8 cellular contexts compared by ENCODE assay signal in the genomic region with DNA sequence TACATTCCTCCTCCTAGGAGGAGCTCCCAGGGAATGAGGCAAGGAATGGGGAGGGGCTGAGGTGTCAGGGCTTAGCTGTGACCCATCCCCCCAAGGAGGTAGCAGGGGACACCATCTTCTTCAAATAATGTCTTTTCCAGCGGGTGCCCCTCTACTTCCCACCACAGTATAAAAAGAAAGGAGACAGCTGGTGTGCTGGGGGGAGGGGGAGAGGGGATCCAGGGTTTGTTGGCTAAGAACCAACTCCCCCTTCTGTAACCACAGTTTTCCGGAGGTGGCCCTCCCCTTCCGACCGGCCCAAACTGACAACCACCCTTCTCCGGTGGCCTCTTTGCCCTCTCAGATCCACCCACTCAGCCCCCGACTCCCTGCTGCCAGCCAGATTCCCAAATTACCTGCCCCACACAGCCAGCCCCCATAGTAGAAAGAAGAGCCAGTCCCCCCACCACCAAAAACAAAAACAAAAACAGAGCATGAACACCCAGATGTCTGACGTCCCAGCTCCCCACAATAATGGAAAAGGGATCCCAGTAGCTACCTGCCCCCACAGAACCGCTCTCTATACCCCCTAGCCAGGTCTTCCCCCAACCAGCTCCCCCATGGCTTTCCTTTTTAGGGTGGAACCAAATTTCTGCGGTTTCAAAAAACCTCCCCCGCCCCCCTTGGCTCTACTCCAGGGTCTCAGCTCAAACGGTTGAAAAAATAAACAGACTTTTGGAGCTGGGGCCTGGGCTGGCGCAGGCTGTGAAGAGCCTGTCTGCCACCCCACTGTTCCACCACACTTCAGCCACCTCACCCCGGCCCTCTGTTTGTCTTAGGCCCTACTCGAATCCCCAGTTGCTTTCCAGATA.
DNase-seq lines count a peak whose midpoint lies in the region; ATAC-seq and TF ChIP-seq lines count a peak whose summit lies in the region.

No MANE protein-coding gene starts in this region.

- H3K4me3 ChIP-seq in HUES48 (ENCODE audit: low read depth, low read length) (peak overlapping the region; percentile 85), rectal smooth muscle tissue (ENCODE audit: low read length) (peak overlapping the region; percentile 86)

- H3K27me3 ChIP-seq in HUES48 (ENCODE audit: control insufficient read depth, insufficient read depth, low read length) (no peaks in the 10 kb centered on the region), rectal smooth muscle tissue (ENCODE audit: control insufficient read depth, insufficient read depth, low read length) (no peaks in the 10 kb centered on the region)

- peak overlapping the region; percentile 92 for H3K27ac ChIP-seq in HUES48 (ENCODE audit: low read depth, low read length)
- H3K27ac ChIP-seq in rectal smooth muscle tissue (ENCODE audit: low read depth, low read length) = peak overlapping the region; percentile 57

- H3K36me3 ChIP-seq in HUES48 (ENCODE audit: control insufficient read depth, insufficient read depth, low read length) = 0 out of 2 replicates have a peak, but pooled peaks cover 4% of the 10 kb centered on the region
- no peaks in the 10 kb centered on the region for H3K36me3 ChIP-seq in rectal smooth muscle tissue (ENCODE audit: control insufficient read depth, insufficient read depth, low read length)

- TF ChIP-seq CTCF in AG09319 (IDR thresholded peaks at IDR 0.05; ENCODE audit: low read depth, low read length) = no peak

- no peak overlapping the region for H3K9ac ChIP-seq in HUES48 (ENCODE audit: low read depth, low read length)
- peak overlapping the region; percentile 53 for H3K9ac ChIP-seq in rectal smooth muscle tissue (ENCODE audit: low read length)

- no peaks in the 10 kb centered on the region for H3K9me3 ChIP-seq in HUES48 (ENCODE audit: control insufficient read depth, insufficient read depth, low read length)

- DNase-seq in AG09319 (ENCODE audit: extremely low read depth, low read depth) (peak; percentile 59), RPMI8226 (peak; percentile 91), glomerular visceral epithelial cell (ENCODE audit: extremely low spot score) (peak; percentile 49), NCI-H146 treated with DMSO at 0.1 percent for 48 hours (lab: John Stamatoyannopoulos, UW; ENCODE audit: unreplicated experiment) (no peak)
- DNase-seq in activated effector memory CD4-positive, alpha-beta T cell treated with anti-CD3 and anti-CD28 coated beads, Interleukin-2, amount 50 U/mL, for 16 hours = peak; percentile 85

- ATAC-seq in GM18858 (IDR thresholded peaks at IDR 0.05; ENCODE audit: unreplicated experiment) = no peak

- H3K4me1 ChIP-seq in HUES48 (ENCODE audit: control insufficient read depth, insufficient read depth, low read length) (peaks cover 54% of the 10 kb centered on the region), rectal smooth muscle tissue (ENCODE audit: control insufficient read depth, insufficient read depth, low read length) (peaks cover 47% of the 10 kb centered on the region)
